8 cellular contexts compared by ENCODE assay signal in the genomic region with DNA sequence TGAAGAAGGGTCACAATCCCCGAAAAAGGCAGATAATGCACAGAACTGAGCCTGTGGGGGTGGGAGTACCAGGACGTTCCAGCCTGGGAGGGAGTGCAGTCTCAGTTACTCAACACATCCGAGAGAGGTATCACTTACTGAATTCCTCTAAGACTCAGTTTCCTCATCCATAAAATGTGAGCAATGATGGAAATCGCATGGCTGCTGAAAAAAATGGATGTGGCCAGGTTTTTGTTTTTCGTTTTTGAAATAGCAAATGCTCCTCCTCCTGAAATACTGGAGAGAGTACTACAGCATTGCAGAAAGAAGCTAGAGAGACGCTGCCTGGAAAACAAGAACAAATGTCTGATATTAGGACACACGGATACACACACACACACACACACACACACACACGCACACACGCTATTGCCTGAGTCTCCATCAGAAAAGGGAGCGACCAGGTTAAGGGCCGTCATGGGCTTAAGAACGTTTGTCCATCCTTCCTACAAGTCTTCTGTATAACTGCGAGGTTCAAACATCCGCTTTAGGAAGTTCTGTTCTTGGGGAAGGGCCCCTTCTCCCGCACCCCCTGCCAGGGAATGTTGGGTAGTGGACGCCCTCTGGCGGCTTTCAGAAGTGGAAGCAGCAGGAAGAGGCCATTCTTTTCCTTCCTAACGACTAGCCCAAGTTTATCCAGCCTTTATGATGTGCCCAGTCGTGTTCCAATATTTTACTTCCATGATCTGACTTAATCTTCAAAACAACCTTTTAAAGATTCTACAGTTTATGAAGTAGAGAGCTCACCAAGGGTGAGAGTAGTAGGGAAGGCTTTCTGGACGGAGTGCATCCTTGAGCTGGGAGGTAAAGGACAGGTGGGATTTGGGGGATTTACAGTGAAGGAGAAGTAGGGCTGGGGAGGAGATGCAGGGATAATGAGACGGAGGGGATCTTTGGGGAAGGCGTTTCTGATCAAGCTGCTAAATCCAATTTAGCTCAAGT. TPM values are rescaled to one million over a fixed set of nuclear protein-coding genes. Genes with fewer than 3 reads are reported as not detected.
DNase-seq lines count a peak whose midpoint lies in the region; ATAC-seq and TF ChIP-seq lines count a peak whose summit lies in the region.

No MANE protein-coding gene starts in this region.

- POLR2A ChIA-PET in HEK293T (lab: Yijun Ruan, JAX) = interaction anchor here (0.6 to 8.1 kb wide), 8 partner anchors 10 to 84 kb away, joined by 3 to 122 read pairs (median 7); partner anchors contain the start of genes CRABP2, ISG20L2 and METTL25B

- TF ChIP-seq POLR2A in adrenal gland (IDR thresholded peaks at IDR 0.05) = no peak

- H3K79me2 ChIP-seq in parathyroid adenoma = no peaks in the 10 kb centered on the region

- ATAC-seq in heart right ventricle (peak; percentile 53 to 83 (median 70)), GM21423 (IDR thresholded peaks at IDR 0.05; ENCODE audit: unreplicated experiment) (no peak), GM21447 (IDR thresholded peaks at IDR 0.05; ENCODE audit: unreplicated experiment) (no peak)

- H3K27ac ChIP-seq in adrenal gland = peak overlapping the region in 2 of 5 donors; percentile 49 to 54
- peak overlapping the region; percentile 68 to 99 (median 92) for H3K27ac ChIP-seq in heart right ventricle
- H3K27ac ChIP-seq in parathyroid adenoma = no peak overlapping the region

- no peak overlapping the region for H3K9ac ChIP-seq in parathyroid adenoma

- 1 to 4% (median 3%) methylated on average over 18 to 22 of the region's 22 CpGs for WGBS in adrenal gland, 4 donors
- WGBS in heart right ventricle, 2 donors = 2 to 3% methylated on average over 22 of the region's 22 CpGs

- no peak overlapping the region for H2AFZ ChIP-seq in parathyroid adenoma

- peak overlapping the region in 1 of 4 donors; percentile 35 for H3K4me3 ChIP-seq in adrenal gland
- H3K4me3 ChIP-seq in heart right ventricle = peak overlapping the region; percentile 61 to 94 (median 84)
- H3K4me3 ChIP-seq in parathyroid adenoma (ENCODE audit: low read depth, low read length) = peak overlapping the region; percentile 33

- H3K4me1 ChIP-seq in adrenal gland (replicated peaks in 1 of 2) (peaks cover 0 to 14% of the 10 kb centered on the region in 2 donors), heart right ventricle (peaks cover 23 to 53% (median 42%) of the 10 kb centered on the region in 9 donors), parathyroid adenoma (no peaks in the 10 kb centered on the region)

- H3K4me2 ChIP-seq in parathyroid adenoma (ENCODE audit: low read length) = peak overlapping the region; percentile 46

- H3K36me3 ChIP-seq in adrenal gland (replicated peaks in 1 of 2) = no peaks in the 10 kb centered on the region
- peaks cover 0 to 25% (median 6%) of the 10 kb centered on the region in 9 donors for H3K36me3 ChIP-seq in heart right ventricle
- H3K36me3 ChIP-seq in parathyroid adenoma (ENCODE audit: control insufficient read depth, insufficient read depth, low read length) = no peaks in the 10 kb centered on the region

- CTCF ChIA-PET in HEK293T (lab: Yijun Ruan, JAX) = interaction anchor here (0.5 to 6.6 kb wide), 18 partner anchors 12 to 602 kb away, joined by 3 to 70 read pairs (median 6); partner anchors contain the start of genes CRABP2 and HAPLN2

- DNase-seq in Caki2 (ENCODE audit: low read depth) (peak; percentile 67), HEK293T (ENCODE audit: extremely low spot score) (peak; percentile 80), NCI-H69 (lab: John Stamatoyannopoulos, UW) (peak; percentile 83), adrenal gland (peak; percentile 48 to 75 (median 60)), heart right ventricle (peak; percentile 68 to 87)

- in situ Hi-C loops in Caki2 (cut with HindIII; ENCODE audit: low pct_unique_long_range_greater_than_20kb, low sequenced_read_pairs) = no loop called here

- intact Hi-C loops in adrenal gland (cut with DNase I) = no loop called here
- intact Hi-C loops in heart right ventricle (cut with DNase I) = loop anchor here (1.0 to 5.0 kb wide), 8 partner anchors 17 to 221 kb away; partner anchors contain the start of gene PRCC (in 1 of the 10)

- H3K9me3 ChIP-seq in adrenal gland (replicated peaks in 1 of 3) (no peaks in the 10 kb centered on the region), heart right ventricle (no peaks in the 10 kb centered on the region), parathyroid adenoma (ENCODE audit: control insufficient read depth, low read length) (no peaks in the 10 kb centered on the region)

- TF ChIP-seq CTCF in adrenal gland (IDR thresholded peaks at IDR 0.05) (peak; percentile 73 to 96 (median 88)), heart right ventricle (IDR thresholded peaks at IDR 0.05) (peak; percentile 76 to 95 (median 89)), parathyroid adenoma (IDR thresholded peaks at IDR 0.05) (peak; percentile 66)

- H3K27me3 ChIP-seq in adrenal gland (peaks cover 42% of the 10 kb centered on the region), heart right ventricle (peaks cover 0 to 68% (median 0%) of the 10 kb centered on the region in 7 donors), parathyroid adenoma (ENCODE audit: control insufficient read depth, insufficient read depth, low read length) (peaks cover 9% of the 10 kb centered on the region)

TF ChIP-seq in HEK293T, 16 proteins besides CTCF, POLR2A, EP300 and RAD21:
- no peak for TF ChIP-seq LEF1 (IDR thresholded peaks at IDR 0.05; ENCODE audit: borderline replicate concordance)

RNA-seq across cellular contexts. Expression of gene NES, which starts 0.7 kb away (rescaled TPM):
- total RNA-seq in Caki2 (2014; rRNA removed; shearing (Covaris generic); ENCODE audit: low replicate concordance) = 0.03 TPM in 2 replicates
- total RNA-seq in adrenal gland (10 to 100 TPM in 6 of 8 donors, 1 to 10 TPM in 2; 7.7 to 22.9 (median 14.0) TPM), heart right ventricle (100 to 1,000 TPM in 9 of 10 donors, 10 to 100 TPM in 1; 84.6 to 389 (median 196) TPM)
- polyA plus RNA-seq in adrenal gland (10 to 100 TPM; 13.2 to 26.9 (median 18.0) TPM), heart right ventricle (100 to 1,000 TPM in 1 of 2 donors, 10 to 100 TPM in 1; 46.8 to 116 TPM)

RNA-seq across cellular contexts. Expression of gene CRABP2, which starts 27.5 kb away (rescaled TPM):
- not detected in 2 replicates for total RNA-seq in Caki2 (2014; rRNA removed; shearing (Covaris generic); ENCODE audit: low replicate concordance)
- 10 to 100 TPM in 1 of 8 donors, 1 to 10 TPM in 7; 3.1 to 11.6 (median 6.8) TPM for total RNA-seq in adrenal gland
- 10 to 100 TPM in 2 of 3 donors, 1 to 10 TPM in 1; 5.0 to 17.8 (median 11.2) TPM for polyA plus RNA-seq in adrenal gland
- total RNA-seq in heart right ventricle = 1 to 10 TPM in 4 of 10 donors, under 1 TPM in 5, not detected in 1; 0.25 to 2.7 (median 0.64) TPM
- 1 to 10 TPM; 1.5 to 1.8 TPM for polyA plus RNA-seq in heart right ventricle

RNA-seq across cellular contexts. Expression of gene BCAN, which starts 36.0 kb away (rescaled TPM):
- not detected in 2 replicates for total RNA-seq in Caki2 (2014; rRNA removed; shearing (Covaris generic); ENCODE audit: low replicate concordance)
- total RNA-seq in adrenal gland = 10 to 100 TPM in 3 of 8 donors, under 1 TPM in 3, not detected in 2; 0.11 to 36.3 (median 8.2) TPM
- 10 to 100 TPM in 1 of 3 donors, 1 to 10 TPM in 2; 2.4 to 24.9 (median 8.9) TPM for polyA plus RNA-seq in adrenal gland
- under 1 TPM in 6 of 10 donors, not detected in 4; 0.14 to 0.52 (median 0.24) TPM for total RNA-seq in heart right ventricle
- under 1 TPM; 0.20 to 0.29 TPM for polyA plus RNA-seq in heart right ventricle

RNA-seq across cellular contexts. Expression of gene METTL25B, which starts 50.4 kb away (rescaled TPM):
- total RNA-seq in Caki2 (2014; rRNA removed; shearing (Covaris generic); ENCODE audit: low replicate concordance) = 34.4 and 34.6 TPM in 2 replicates
- total RNA-seq in adrenal gland = 100 to 1,000 TPM in 1 of 8 donors, 10 to 100 TPM in 7; 24.0 to 140 (median 32.5) TPM
- 100 to 1,000 TPM in 1 of 3 donors, 10 to 100 TPM in 2; 17.4 to 127 (median 68.6) TPM for polyA plus RNA-seq in adrenal gland
- 10 to 100 TPM; 12.8 to 18.8 (median 15.2) TPM for total RNA-seq in heart right ventricle
- 10 to 100 TPM; 17.0 to 45.2 TPM for polyA plus RNA-seq in heart right ventricle

RNA-seq across cellular contexts. Expression of gene ISG20L2, which starts 50.7 kb away (rescaled TPM):
- total RNA-seq in Caki2 (2014; rRNA removed; shearing (Covaris generic); ENCODE audit: low replicate concordance) = 9.6 and 19.6 TPM in 2 replicates
- total RNA-seq in adrenal gland = 10 to 100 TPM; 10.6 to 38.5 (median 18.4) TPM
- polyA plus RNA-seq in adrenal gland = 10 to 100 TPM in 1 of 3 donors, 1 to 10 TPM in 2; 5.5 to 40.0 (median 8.8) TPM
- 10 to 100 TPM; 10.5 to 17.5 (median 15.2) TPM for total RNA-seq in heart right ventricle
- polyA plus RNA-seq in heart right ventricle = 10 to 100 TPM in 1 of 2 donors, 1 to 10 TPM in 1; 5.7 to 11.3 TPM

Comparison
In these comparisons a context has a peak if more than half of its experiments do, and no peak if none do; other contexts are left out.
1. ATAC-seq: peak in heart right ventricle (8 of 8); none in GM21423 (single experiment) and GM21447 (single experiment).
2. intact Hi-C loops: an anchor here in heart right ventricle (1.0 to 5.0 kb wide); none called in adrenal gland.
3. Peak in every context shown above with its lines, with median percentiles within 50 percentile points of each other: DNase-seq and CTCF ChIP-seq.